ENCODE assay signal across 8 cellular contexts in genomic region chr12:6613015-6613775, GRCh38. TPM values are rescaled to one million over a fixed set of nuclear protein-coding genes. Genes with fewer than 3 reads are reported as not detected.
DNase-seq lines count a peak whose midpoint lies in the region; ATAC-seq and TF ChIP-seq lines count a peak whose summit lies in the region.

No MANE protein-coding gene starts in this region.

- peak overlapping the region; percentile 93 for H3K27ac ChIP-seq in 22Rv1

- TF ChIP-seq CTCF in 22Rv1 (IDR thresholded peaks at IDR 0.05) (0 out of 2 replicates have a peak, but pooled peaks have one; percentile 12), GM12865 (IDR thresholded peaks at IDR 0.05; ENCODE audit: insufficient read depth, low read depth, low read length, missing control alignments) (no peak), activated B cell treated with CpG ODN at 0.5 μM for 24 hours (IDR thresholded peaks at IDR 0.05) (no peak)

- peak; percentile 19 for ATAC-seq in activated B cell treated with CpG ODN at 0.5 μM for 24 hours (ENCODE audit: low read depth)
- no peak for ATAC-seq in GM21381 (IDR thresholded peaks at IDR 0.05; ENCODE audit: unreplicated experiment)

- CTCF ChIA-PET in activated B cell treated with CpG ODN at 0.5 μM for 24 hours (lab: Charles Lee): interaction anchor here (0.7 to 2.3 kb wide), 6 partner anchors 22 to 180 kb away, joined by 3 to 7 read pairs (median 4); partner anchors contain the start of gene NOP2

- H3K27me3 ChIP-seq in neuron (ENCODE audit: insufficient read depth, low read length): no peaks in the 10 kb centered on the region

- peak; percentile 75 for DNase-seq in GM12865 (ENCODE audit: low read depth)
- DNase-seq in NCI-H2107 treated with DMSO at 0.1 percent for 48 hours (lab: John Stamatoyannopoulos, UW; ENCODE audit: unreplicated experiment): peak; percentile 97
- DNase-seq in activated B cell treated with CpG ODN at 0.5 μM for 24 hours: no peak
- peak; percentile 16 for DNase-seq in germinal center (ENCODE audit: low spot score)
- DNase-seq in stimulated activated CD4-positive, alpha-beta T cell treated with anti-CD3 and anti-CD28 coated beads, Interleukin-4, amount 100 ng/mL, for 24 hours: no peak

- H3K9me3 Mint-ChIP-seq in activated B cell treated with CpG ODN at 0.5 μM for 24 hours: no peaks in the 10 kb centered on the region

- intact Hi-C loops in activated B cell treated with CpG ODN at 0.5 μM for 24 hours (cut with micrococcal nuclease): loop anchor here (1.0 kb wide), 1 partner anchor 140 kb away; the partner anchor contains the start of gene MLF2

- H3K4me3 ChIP-seq in GM12865 (ENCODE audit: low read depth, low read length) (no peak overlapping the region), neuron (ENCODE audit: low read length) (peak overlapping the region; percentile 41)

- no peaks in the 10 kb centered on the region for H3K9me3 ChIP-seq in neuron (ENCODE audit: low read length)

- no peaks in the 10 kb centered on the region for H3K27me3 Mint-ChIP-seq in activated B cell treated with CpG ODN at 0.5 μM for 24 hours

- no peaks in the 10 kb centered on the region for H3K36me3 ChIP-seq in neuron (ENCODE audit: insufficient read depth, low read length)

- H3K36me3 Mint-ChIP-seq in activated B cell treated with CpG ODN at 0.5 μM for 24 hours (ENCODE audit: low read depth): no peaks in the 10 kb centered on the region

- peak overlapping the region; percentile 85 for H3K27ac Mint-ChIP-seq in activated B cell treated with CpG ODN at 0.5 μM for 24 hours

- H3K4me1 ChIP-seq in neuron (ENCODE audit: insufficient read depth, low read length): peaks cover 33% of the 10 kb centered on the region

- no peak overlapping the region for H2AFZ ChIP-seq in neuron (ENCODE audit: low read depth, low read length)

- peaks cover 71% of the 10 kb centered on the region for H3K4me1 Mint-ChIP-seq in activated B cell treated with CpG ODN at 0.5 μM for 24 hours

- POLR2A ChIA-PET in activated B cell treated with CpG ODN at 0.5 μM for 24 hours (lab: Charles Lee): interaction anchor here (0.5 to 3.9 kb wide), 21 partner anchors 9 to 197 kb away, joined by 3 to 48 read pairs (median 4); partner anchors contain the start of genes ACRBP, COPS7A, LPAR5 and MLF2

- H3K4me3 Mint-ChIP-seq in activated B cell treated with CpG ODN at 0.5 μM for 24 hours: peak overlapping the region; percentile 38

RNA-seq across cellular contexts. Expression of gene CHD4, which starts 6.0 kb away (rescaled TPM):
- 342 and 345 TPM in 2 replicates for total RNA-seq in activated B cell treated with CpG ODN at 0.5 μM for 24 hours

RNA-seq across cellular contexts. Expression of gene LPAR5, which starts 22.6 kb away (rescaled TPM):
- 27.7 and 30.4 TPM in 2 replicates for total RNA-seq in activated B cell treated with CpG ODN at 0.5 μM for 24 hours

RNA-seq across cellular contexts. Expression of gene ACRBP, which starts 34.0 kb away (rescaled TPM):
- total RNA-seq in activated B cell treated with CpG ODN at 0.5 μM for 24 hours: 5.4 and 7.7 TPM in 2 replicates

RNA-seq across cellular contexts. Expression of gene NOP2, which starts 45.1 kb away (rescaled TPM):
- 114 and 121 TPM in 2 replicates for total RNA-seq in activated B cell treated with CpG ODN at 0.5 μM for 24 hours

RNA-seq across cellular contexts. Expression of gene ING4, which starts 49.7 kb away (rescaled TPM):
- total RNA-seq in activated B cell treated with CpG ODN at 0.5 μM for 24 hours: 31.6 and 39.2 TPM in 2 replicates

Comparison
In these comparisons a context has a peak if more than half of its experiments do, and no peak if none do; other contexts are left out.
1. DNase-seq: peak in GM12865 (single experiment), NCI-H2107 treated with DMSO at 0.1 percent for 48 hours (single experiment) and germinal center (single experiment); none in activated B cell treated with CpG ODN at 0.5 μM for 24 hours (single experiment) and stimulated activated CD4-positive, alpha-beta T cell treated with anti-CD3 and anti-CD28 coated beads, Interleukin-4, amount 100 ng/mL, for 24 hours (single experiment).